Comparison of ENCODE assay signal across 16 cellular contexts in the genomic region with DNA sequence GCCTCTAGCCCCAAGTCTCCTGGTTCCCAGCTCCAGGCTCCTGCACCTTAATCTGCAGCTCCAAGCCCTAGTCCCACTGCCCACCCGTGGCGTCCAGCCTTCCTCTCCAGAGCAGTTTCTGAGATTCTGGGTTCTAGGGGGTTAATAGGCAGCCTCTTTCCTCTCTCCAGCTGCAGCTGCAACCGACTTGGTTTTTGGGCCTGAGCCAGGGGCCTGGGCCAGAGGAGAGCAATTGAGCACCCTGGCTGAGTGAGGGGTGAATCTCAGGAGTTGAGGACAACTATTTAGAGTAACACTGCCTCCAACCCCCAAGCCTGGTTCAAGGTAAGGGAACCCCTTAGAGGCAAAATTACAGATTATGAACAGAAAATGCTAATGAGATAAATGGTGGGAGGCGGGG. TPM values are rescaled to one million over a fixed set of nuclear protein-coding genes. Genes with fewer than 3 reads are reported as not detected.
A peak's percentile ranks its signal among the peaks of the same experiment; 100 is the strongest.
DNase-seq lines count a peak whose midpoint lies in the region; ATAC-seq and TF ChIP-seq lines count a peak whose summit lies in the region.
"Had no signal": no experiment of that assay in that cellular context is flagged by ENCODE, and none has a peak within 500 bp of the region (broad histone marks: within the 10 kb centered on the region; RNA-seq: fewer than 3 reads in every experiment).

No MANE protein-coding gene starts in this region.

- H3K79me2 ChIP-seq in GM23338 (replicated peaks; ENCODE audit: insufficient read depth), result no peaks in the 10 kb centered on the region

- no peaks in the 10 kb centered on the region for H3K36me3 Mint-ChIP-seq in GM23338 (ENCODE audit: low read depth)
- no peaks in the 10 kb centered on the region for H3K36me3 Mint-ChIP-seq in activated CD4-positive, alpha-beta T cell treated with anti-CD3 and anti-CD28 coated beads, Interleukin-2, amount 10 ng/mL, durations not matched to agents 7 days and 5 days (ENCODE audit: low read depth)
- H3K36me3 Mint-ChIP-seq: CD14-positive monocyte had no signal

- peaks cover 40% of the 10 kb centered on the region for H3K4me1 Mint-ChIP-seq in GM23338
- H3K4me1 Mint-ChIP-seq in activated CD4-positive, alpha-beta T cell treated with anti-CD3 and anti-CD28 coated beads, Interleukin-2, amount 10 ng/mL, durations not matched to agents 7 days and 5 days, result peaks cover 8% of the 10 kb centered on the region

- no peak overlapping the region for H3K27ac Mint-ChIP-seq in GM23338
- H3K27ac Mint-ChIP-seq in activated CD4-positive, alpha-beta T cell treated with anti-CD3 and anti-CD28 coated beads, Interleukin-2, amount 10 ng/mL, durations not matched to agents 7 days and 5 days, result no peak overlapping the region
- H3K27ac Mint-ChIP-seq: T-helper 1 cell treated with Interleukin-12 subunit alpha and Interleukin-12 subunit beta and Interleukin-4 antibody, amounts not matched to agents 30 μg/mL and 1 μg/mL, for 36 hours had no signal

- H2AFZ ChIP-seq in GM23338, result no peak overlapping the region; the same call in 1 of the 2 replicates

- no peak for TF ChIP-seq CTCF in GM23338 (conservative IDR thresholded peaks at IDR 0.05; ENCODE audit: low read depth in 2 of 2)

- H3K4me3 Mint-ChIP-seq in GM23338, result no peak overlapping the region; the same call in 2 of the 3 replicates
- no peak overlapping the region for H3K4me3 Mint-ChIP-seq in activated CD4-positive, alpha-beta T cell treated with anti-CD3 and anti-CD28 coated beads, Interleukin-2, amount 10 ng/mL, durations not matched to agents 7 days and 5 days
- H3K4me3 Mint-ChIP-seq: T-helper 1 cell treated with Interleukin-12 subunit alpha and Interleukin-12 subunit beta and Interleukin-4 antibody, amounts not matched to agents 30 μg/mL and 1 μg/mL, for 36 hours had no signal

- POLR2A ChIA-PET in activated CD4-positive, alpha-beta T cell treated with anti-CD3 and anti-CD28 coated beads, Interleukin-2, amount 10 ng/mL, durations not matched to agents 7 days and 5 days (lab: Charles Lee), result no interaction called here

- peaks cover 28% of the 10 kb centered on the region for H3K4me1 ChIP-seq in GM23338 (ENCODE audit: insufficient read depth)

- ATAC-seq in GM23338, result no peak

- peak; percentile 23 for DNase-seq in NCI-H2227 (lab: John Stamatoyannopoulos, UW; ENCODE audit: unreplicated experiment)
- no peak for DNase-seq in NCI-H2227 treated with DMSO at 0.1 percent for 48 hours (lab: John Stamatoyannopoulos, UW)
- no peak for DNase-seq in GM23338 (ENCODE audit: low spot score)
- peak; percentile 53 for DNase-seq in NCI-H2029 (lab: John Stamatoyannopoulos, UW)
- peak; percentile 41 for DNase-seq in islet precursor cell
- DNase-seq in activated CD4-positive, alpha-beta T cell treated with anti-CD3 and anti-CD28 coated beads for 4 hours, result no peak
- DNase-seq in activated CD4-positive, alpha-beta T cell treated with anti-CD3 and anti-CD28 coated beads, Interleukin-2, amount 10 ng/mL, durations not matched to agents 7 days and 5 days, result no peak
- DNase-seq in stimulated activated CD4-positive, alpha-beta T cell treated with anti-CD3 and anti-CD28 coated beads, Interleukin-4, amount 100 ng/mL, for 1 hour, result no peak
- DNase-seq: GOT3, KBM-7, NCI-H187, NCI-H510A treated with DMSO at 0.1 percent for 48 hours, NCI-H82 had no signal

- H3K4me2 ChIP-seq in GM23338, result no peak overlapping the region

- H3K27me3 Mint-ChIP-seq in GM23338 (ENCODE audit: insufficient read depth, low read depth, poor library complexity), result peaks cover 52% of the 10 kb centered on the region
- H3K27me3 Mint-ChIP-seq in activated CD4-positive, alpha-beta T cell treated with anti-CD3 and anti-CD28 coated beads, Interleukin-2, amount 10 ng/mL, durations not matched to agents 7 days and 5 days, result peaks cover 52% of the 10 kb centered on the region

- no peak overlapping the region for H3K27ac ChIP-seq in GM23338 (ENCODE audit: low read depth)

- no peaks in the 10 kb centered on the region for H3K36me3 ChIP-seq in GM23338 (ENCODE audit: insufficient read depth)

- CTCF ChIA-PET in activated CD4-positive, alpha-beta T cell treated with anti-CD3 and anti-CD28 coated beads, Interleukin-2, amount 10 ng/mL, durations not matched to agents 7 days and 5 days (lab: Charles Lee), result no interaction called here

- H3K9me3 Mint-ChIP-seq in GM23338, result no peaks in the 10 kb centered on the region
- H3K9me3 Mint-ChIP-seq in activated CD4-positive, alpha-beta T cell treated with anti-CD3 and anti-CD28 coated beads, Interleukin-2, amount 10 ng/mL, durations not matched to agents 7 days and 5 days, result no peaks in the 10 kb centered on the region
- H3K9me3 Mint-ChIP-seq: T-helper 1 cell treated with Interleukin-12 subunit alpha and Interleukin-12 subunit beta and Interleukin-4 antibody, amounts not matched to agents 30 μg/mL and 1 μg/mL, for 36 hours had no signal

- H4K20me1 ChIP-seq in GM23338 (replicated peaks; ENCODE audit: insufficient read depth), result no peaks in the 10 kb centered on the region

- peaks cover 13% of the 10 kb centered on the region for H3F3A ChIP-seq in GM23338 (replicated peaks; ENCODE audit: low read depth)

- no peaks in the 10 kb centered on the region for H3K9me2 ChIP-seq in GM23338 (ENCODE audit: insufficient read depth)

- no peak overlapping the region for H3K4me3 ChIP-seq in GM23338

- H3K27me3 ChIP-seq in GM23338 (ENCODE audit: insufficient read depth), result peaks cover 55% of the 10 kb centered on the region

TF ChIP-seq in GM23338, 12 proteins besides CTCF, POLR2A, EP300 and RAD21:
- TF ChIP-seq STAT1 (IDR thresholded peaks at IDR 0.05; ENCODE audit: unreplicated experiment), result no peak
- TF ChIP-seq EZH2 (IDR thresholded peaks at IDR 0.05; ENCODE audit: low read depth, unreplicated experiment), result peak; percentile 3

RNA-seq across cellular contexts. Expression of gene CHRM1, which starts 9.0 kb away (rescaled TPM):
- 0.14 TPM in 1 of 2 replicates, not detected in the other for total RNA-seq in GM23338 (2014; rRNA removed; shearing (Covaris generic))
- polyA plus RNA-seq in GM23338 (2016; fragmentation: Nextera tagmentation; extraction: Ambion mirVana), result 0.30 and 0.44 TPM in 2 replicates
- total RNA-seq in activated CD4-positive, alpha-beta T cell treated with anti-CD3 and anti-CD28 coated beads, Interleukin-2, amount 10 ng/mL, durations not matched to agents 7 days and 5 days, result not detected
- total RNA-seq: A172 had no signal
- polyA plus RNA-seq: CD14-positive monocyte had no signal

RNA-seq across cellular contexts. Expression of gene SLC3A2, which starts 49.5 kb away (rescaled TPM):
- total RNA-seq in GM23338 (2014; rRNA removed; shearing (Covaris generic)), result 375 and 425 TPM in 2 replicates
- polyA plus RNA-seq in GM23338 (2016; fragmentation: Nextera tagmentation; extraction: Ambion mirVana), result 240 and 241 TPM in 2 replicates
- total RNA-seq in activated CD4-positive, alpha-beta T cell treated with anti-CD3 and anti-CD28 coated beads, Interleukin-2, amount 10 ng/mL, durations not matched to agents 7 days and 5 days, result 100 to 1,000 TPM; 153 to 157 TPM

RNA-seq across cellular contexts. Expression of gene SLC22A6, which starts 54.6 kb away (rescaled TPM):
- total RNA-seq in GM23338 (2014; rRNA removed; shearing (Covaris generic)), result not detected in 2 replicates
- not detected in 2 replicates for polyA plus RNA-seq in GM23338 (2016; fragmentation: Nextera tagmentation; extraction: Ambion mirVana)
- not detected for total RNA-seq in activated CD4-positive, alpha-beta T cell treated with anti-CD3 and anti-CD28 coated beads, Interleukin-2, amount 10 ng/mL, durations not matched to agents 7 days and 5 days
- total RNA-seq: A172 had no signal
- polyA plus RNA-seq: CD14-positive monocyte had no signal

Comparison
In these comparisons a context has a peak if more than half of its experiments do, and no peak if none do; other contexts are left out.
1. DNase-seq: peak in NCI-H2227 (single experiment), NCI-H2029 (single experiment) and islet precursor cell (single experiment); none in NCI-H2227 treated with DMSO at 0.1 percent for 48 hours (single experiment), GM23338 (single experiment), activated CD4-positive, alpha-beta T cell treated with anti-CD3 and anti-CD28 coated beads for 4 hours (0 of 2), activated CD4-positive, alpha-beta T cell treated with anti-CD3 and anti-CD28 coated beads, Interleukin-2, amount 10 ng/mL, durations not matched to agents 7 days and 5 days (single experiment) and stimulated activated CD4-positive, alpha-beta T cell treated with anti-CD3 and anti-CD28 coated beads, Interleukin-4, amount 100 ng/mL, for 1 hour (single experiment).